8 cellular contexts compared by ENCODE assay signal in genomic region chr6:31396422-31397152, GRCh38. TPM values are rescaled to one million over a fixed set of nuclear protein-coding genes. Genes with fewer than 3 reads are reported as not detected.
DNase-seq lines count a peak whose midpoint lies in the region; ATAC-seq and TF ChIP-seq lines count a peak whose summit lies in the region.

No MANE protein-coding gene starts in this region.

- H3K4me3 ChIP-seq in AG10803 (ENCODE audit: low read length) (peak overlapping the region; percentile 12; the same call in 1 of the 2 replicates), cardiac fibroblast (replicated peaks in 1 of 2; ENCODE audit: low read depth in 2 of 2, low read length in 2 of 2) (peak overlapping the region in 1 of 2 donors; percentile 11), kidney epithelial cell (ENCODE audit: low read depth, low read length) (no peak overlapping the region)

- no peak for ATAC-seq in HG03439 (IDR thresholded peaks at IDR 0.05; ENCODE audit: unreplicated experiment)

- TF ChIP-seq CTCF in AG10803 (conservative IDR thresholded peaks at IDR 0.05; ENCODE audit: low read length) (peak; percentile 86), GM20000 (IDR thresholded peaks at IDR 0.05; ENCODE audit: extremely low read depth, missing control alignments) (peak; percentile 80), cardiac fibroblast (IDR thresholded peaks at IDR 0.05; ENCODE audit: low read depth, low read length) (peak; percentile 93), kidney epithelial cell (IDR thresholded peaks at IDR 0.05; ENCODE audit: insufficient read depth, low read length, poor library complexity, severe bottlenecking) (peak; percentile 89)

- no peaks in the 10 kb centered on the region for H3K36me3 ChIP-seq in kidney epithelial cell (ENCODE audit: control insufficient read depth, insufficient read depth, low read length)

- no peaks in the 10 kb centered on the region for H3K27me3 ChIP-seq in kidney epithelial cell (ENCODE audit: control insufficient read depth, insufficient read depth, low read length)

- peak; percentile 72 for DNase-seq in AG10803 (ENCODE audit: low read depth)
- peak; percentile 75 for DNase-seq in GM20000 (ENCODE audit: low spot score)
- peak; percentile 91 for DNase-seq in NCI-H2227 (lab: John Stamatoyannopoulos, UW; ENCODE audit: unreplicated experiment)
- peak; percentile 79 for DNase-seq in activated CD4-positive, CD25-positive, alpha-beta regulatory T cell treated with anti-CD3 and anti-CD28 coated beads, Interleukin-2, amount 50 U/mL, for 16 hours (ENCODE audit: low read depth, low spot score)
- peak; percentile 81 to 88 for DNase-seq in cardiac fibroblast (ENCODE audit: low read depth in 2 of 2)
- DNase-seq in kidney epithelial cell (ENCODE audit: low read depth) = no peak
- DNase-seq in stimulated activated CD4-positive, alpha-beta T cell treated with anti-CD3 and anti-CD28 coated beads, Interleukin-2, amount 100 ng/mL, for 24 hours = peak; percentile 91 to 95

RNA-seq across cellular contexts. Expression of gene MICA, which starts 6.8 kb away (rescaled TPM):
- 33.2 and 48.8 TPM in 2 replicates for total RNA-seq in kidney epithelial cell

RNA-seq across cellular contexts. Expression of gene HLA-B, which starts 39.6 kb away (rescaled TPM):
- total RNA-seq in kidney epithelial cell = 484 and 545 TPM in 2 replicates
